ENCODE assay signal across 8 cellular contexts in genomic region chr3:190513409-190514162, GRCh38. TPM values are rescaled to one million over a fixed set of nuclear protein-coding genes. Genes with fewer than 3 reads are reported as not detected.
DNase-seq lines count a peak whose midpoint lies in the region; ATAC-seq and TF ChIP-seq lines count a peak whose summit lies in the region.

TSS of gene IL1RAP (plus strand) at chr3:190514085. CDS start at chr3:190564290, 50,205 bp downstream.

- peaks cover 39% of the 10 kb centered on the region for H3K4me1 Mint-ChIP-seq in activated T-helper 2 cell treated with anti-CD3 and anti-CD28 coated beads, Interferon-gamma antibody, Interleukin-2, Interleukin-4, amounts not matched to agents 10 μg/mL and 5 μg/mL and 100 μg/mL, durations not matched to agents 14 hours and 24 hours and 36 hours (ENCODE audit: low read depth)
- H3K4me1 Mint-ChIP-seq in nephron = peaks cover 5% of the 10 kb centered on the region

- CTCF ChIA-PET in RWPE1 (lab: Yijun Ruan, JAX) = interaction anchor here (0.6 to 1.5 kb wide), 3 partner anchors 130 to 288 kb away, joined by 3 to 6 read pairs (median 3); no protein-coding TSS in a partner anchor

- peaks cover 30% of the 10 kb centered on the region for H3K36me3 Mint-ChIP-seq in activated T-helper 2 cell treated with anti-CD3 and anti-CD28 coated beads, Interferon-gamma antibody, Interleukin-2, Interleukin-4, amounts not matched to agents 10 μg/mL and 5 μg/mL and 100 μg/mL, durations not matched to agents 14 hours and 24 hours and 36 hours (ENCODE audit: low read depth)
- no peaks in the 10 kb centered on the region for H3K36me3 Mint-ChIP-seq in nephron (ENCODE audit: low read depth)

- TF ChIP-seq CTCF in RWPE1 (conservative IDR thresholded peaks at IDR 0.05; ENCODE audit: low read depth) = peak; percentile 58
- peak; percentile 69 to 86 (median 72) for TF ChIP-seq CTCF in nephron (IDR thresholded peaks at IDR 0.05; ENCODE audit: unreplicated experiment in 3 of 3)

- no peaks in the 10 kb centered on the region for H3K9me3 Mint-ChIP-seq in activated T-helper 2 cell treated with anti-CD3 and anti-CD28 coated beads, Interferon-gamma antibody, Interleukin-2, Interleukin-4, amounts not matched to agents 10 μg/mL and 5 μg/mL and 100 μg/mL, durations not matched to agents 14 hours and 24 hours and 36 hours
- no peaks in the 10 kb centered on the region for H3K9me3 Mint-ChIP-seq in nephron

- H3K27me3 Mint-ChIP-seq in activated T-helper 2 cell treated with anti-CD3 and anti-CD28 coated beads, Interferon-gamma antibody, Interleukin-2, Interleukin-4, amounts not matched to agents 10 μg/mL and 5 μg/mL and 100 μg/mL, durations not matched to agents 14 hours and 24 hours and 36 hours (ENCODE audit: low read depth) = no peaks in the 10 kb centered on the region
- H3K27me3 Mint-ChIP-seq in nephron (ENCODE audit: low read depth) = peaks cover 20% of the 10 kb centered on the region

- H3K27ac Mint-ChIP-seq in activated T-helper 2 cell treated with anti-CD3 and anti-CD28 coated beads, Interferon-gamma antibody, Interleukin-2, Interleukin-4, amounts not matched to agents 10 μg/mL and 5 μg/mL and 100 μg/mL, durations not matched to agents 14 hours and 24 hours and 36 hours = peak within 1 kb of the TSS; percentile 97
- H3K27ac Mint-ChIP-seq in nephron = peak within 1 kb of the TSS; percentile 28 to 62 (median 45)

- H3K4me3 ChIP-seq in Jurkat, Clone E6-1 (ENCODE audit: low read length) = peak within 1 kb of the TSS; percentile 89

- peak; percentile 24 for DNase-seq in DMS79 (lab: John Stamatoyannopoulos, UW)
- peak; percentile 86 for DNase-seq in Jurkat, Clone E6-1 (ENCODE audit: low read depth, low spot score)
- peak; percentile 91 for DNase-seq in RWPE1 (ENCODE audit: low spot score)
- DNase-seq in activated T-helper 2 cell treated with anti-CD3 and anti-CD28 coated beads, Interferon-gamma antibody, Interleukin-2, Interleukin-4, amounts not matched to agents 10 μg/mL and 5 μg/mL and 100 μg/mL, durations not matched to agents 14 hours and 24 hours and 36 hours (ENCODE audit: low spot score) = peak; percentile 89
- peak; percentile 91 for DNase-seq in fibroblast of peridontal ligament (ENCODE audit: extremely low read depth)
- peak; percentile 89 for DNase-seq in stimulated activated naive CD8-positive, alpha-beta T cell treated with anti-CD3 and anti-CD28 coated beads, Interleukin-15, Interleukin-2, amounts not matched to agents 100 U/mL and 50 U/mL, for 24 hours

- H3K4me3 Mint-ChIP-seq in activated T-helper 2 cell treated with anti-CD3 and anti-CD28 coated beads, Interferon-gamma antibody, Interleukin-2, Interleukin-4, amounts not matched to agents 10 μg/mL and 5 μg/mL and 100 μg/mL, durations not matched to agents 14 hours and 24 hours and 36 hours (ENCODE audit: low read depth) = peak within 1 kb of the TSS; percentile 90
- H3K4me3 Mint-ChIP-seq in nephron = peak within 1 kb of the TSS; percentile 90 to 94 (median 90)

- intact Hi-C loops in activated T-helper 2 cell treated with anti-CD3 and anti-CD28 coated beads, Interferon-gamma antibody, Interleukin-2, Interleukin-4, amounts not matched to agents 10 μg/mL and 5 μg/mL and 100 μg/mL, durations not matched to agents 14 hours and 24 hours and 36 hours (cut with micrococcal nuclease) = loop anchor here (1.0 to 10.0 kb wide), 7 partner anchors 21 to 209 kb away; no protein-coding TSS in a partner anchor

- H3K27ac ChIP-seq in RWPE1 = peak within 1 kb of the TSS; percentile 89

- ATAC-seq in GM21717 (IDR thresholded peaks at IDR 0.05; ENCODE audit: unreplicated experiment) = peak; percentile 99
- peak; percentile 98 for ATAC-seq in stimulated activated naive CD8-positive, alpha-beta T cell treated with anti-CD3 and anti-CD28 coated beads, Interleukin-15, Interleukin-2, amounts not matched to agents 100 U/mL and 50 U/mL, for 24 hours

- POLR2A ChIA-PET in RWPE1 (lab: Yijun Ruan, JAX; ENCODE audit: low non-redundant PET) = interaction anchor here (0.6 to 1.1 kb wide), 2 partner anchors 18 to 20 kb away, joined by 3 read pairs; no protein-coding TSS in a partner anchor

RNA-seq across cellular contexts. Expression of gene IL1RAP, which starts in this region (rescaled TPM):
- polyA plus RNA-seq in Jurkat, Clone E6-1 (2012; ENCODE audit: insufficient read depth, insufficient read length) = 3.7 TPM
- 34.5 and 38.6 TPM in 2 replicates for total RNA-seq in activated T-helper 2 cell treated with anti-CD3 and anti-CD28 coated beads, Interferon-gamma antibody, Interleukin-2, Interleukin-4, amounts not matched to agents 10 μg/mL and 5 μg/mL and 100 μg/mL, durations not matched to agents 14 hours and 24 hours and 36 hours

Comparison
In these comparisons a context has a peak if more than half of its experiments do, and no peak if none do; other contexts are left out.
1. Peak in every context shown above with its lines: DNase-seq, ATAC-seq, H3K4me3 ChIP-seq and H3K27ac ChIP-seq.
2. DNase-seq: peak in every context shown above with its lines; median percentile 91 in RWPE1; 91 in fibroblast of peridontal ligament; 89 in activated T-helper 2 cell treated with anti-CD3 and anti-CD28 coated beads, Interferon-gamma antibody, Interleukin-2, Interleukin-4, amounts not matched to agents 10 μg/mL and 5 μg/mL and 100 μg/mL, durations not matched to agents 14 hours and 24 hours and 36 hours; 89 in stimulated activated naive CD8-positive, alpha-beta T cell treated with anti-CD3 and anti-CD28 coated beads, Interleukin-15, Interleukin-2, amounts not matched to agents 100 U/mL and 50 U/mL, for 24 hours; 86 in Jurkat, Clone E6-1; 24 in DMS79.